ENCODE assay signal across 1 cellular context in the genomic region with DNA sequence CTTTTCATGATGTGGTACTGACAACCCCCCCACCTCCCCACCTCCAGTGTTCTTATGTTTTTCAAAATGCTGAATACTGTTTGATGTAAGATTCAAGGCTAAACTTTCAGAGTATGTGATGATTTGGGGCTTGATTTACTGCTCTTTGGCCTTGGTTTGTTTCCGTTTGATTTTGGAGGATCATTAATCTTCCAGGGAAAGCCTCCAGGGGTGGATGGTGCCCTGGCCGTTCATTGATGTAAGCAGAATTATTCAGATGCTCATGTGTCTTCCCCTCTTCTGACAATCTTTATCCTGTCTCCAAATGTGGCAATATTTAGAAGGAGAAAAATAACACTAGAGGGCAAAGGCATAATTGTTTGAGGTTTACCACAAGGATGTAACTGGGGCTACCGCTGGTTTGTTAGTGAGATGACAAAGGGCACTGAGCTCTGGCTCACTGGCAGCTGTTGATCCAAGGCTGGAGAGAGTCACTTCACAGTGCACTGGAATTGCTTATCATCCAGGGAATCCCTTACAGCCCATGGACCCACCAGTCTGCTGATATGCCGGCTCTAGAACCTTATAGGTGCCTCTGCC.
TF ChIP-seq lines count a peak whose summit lies in the region.

No MANE protein-coding gene starts in this region.

TF ChIP-seq in SK-N-SH, 30 proteins besides CTCF, POLR2A, EP300 and RAD21:
- TF ChIP-seq, protein P1, sequence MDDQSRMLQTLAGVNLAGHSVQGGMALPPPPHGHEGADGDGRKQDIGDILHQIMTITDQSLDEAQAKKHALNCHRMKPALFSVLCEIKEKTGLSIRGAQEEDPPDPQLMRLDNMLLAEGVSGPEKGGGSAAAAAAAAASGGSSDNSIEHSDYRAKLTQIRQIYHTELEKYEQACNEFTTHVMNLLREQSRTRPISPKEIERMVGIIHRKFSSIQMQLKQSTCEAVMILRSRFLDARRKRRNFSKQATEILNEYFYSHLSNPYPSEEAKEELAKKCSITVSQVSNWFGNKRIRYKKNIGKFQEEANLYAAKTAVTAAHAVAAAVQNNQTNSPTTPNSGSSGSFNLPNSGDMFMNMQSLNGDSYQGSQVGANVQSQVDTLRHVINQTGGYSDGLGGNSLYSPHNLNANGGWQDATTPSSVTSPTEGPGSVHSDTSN (IDR thresholded peaks at IDR 0.05): no peak
- TF ChIP-seq RCOR1 (IDR thresholded peaks at IDR 0.05; ENCODE audit: low read length): no peak
- TF ChIP-seq YY1 (IDR thresholded peaks at IDR 0.05; ENCODE audit: low read depth): no peak
- no peak for TF ChIP-seq EZH2phosphoT487 (IDR thresholded peaks at IDR 0.05; ENCODE audit: borderline replicate concordance, low read depth)
- no peak for TF ChIP-seq REST (IDR thresholded peaks at IDR 0.05; ENCODE audit: low read depth, low read length)
- TF ChIP-seq FOXM1 (IDR thresholded peaks at IDR 0.05; ENCODE audit: low read depth): no peak
- no peak for TF ChIP-seq POLR2AphosphoS5 (IDR thresholded peaks at IDR 0.05; ENCODE audit: low read depth, low read length)
- no peak for TF ChIP-seq FOSL2 (IDR thresholded peaks at IDR 0.05; ENCODE audit: borderline replicate concordance, low read depth)
- no peak for TF ChIP-seq TCF12 (IDR thresholded peaks at IDR 0.05)
